1 cellular context compared by ENCODE assay signal in the genomic region with DNA sequence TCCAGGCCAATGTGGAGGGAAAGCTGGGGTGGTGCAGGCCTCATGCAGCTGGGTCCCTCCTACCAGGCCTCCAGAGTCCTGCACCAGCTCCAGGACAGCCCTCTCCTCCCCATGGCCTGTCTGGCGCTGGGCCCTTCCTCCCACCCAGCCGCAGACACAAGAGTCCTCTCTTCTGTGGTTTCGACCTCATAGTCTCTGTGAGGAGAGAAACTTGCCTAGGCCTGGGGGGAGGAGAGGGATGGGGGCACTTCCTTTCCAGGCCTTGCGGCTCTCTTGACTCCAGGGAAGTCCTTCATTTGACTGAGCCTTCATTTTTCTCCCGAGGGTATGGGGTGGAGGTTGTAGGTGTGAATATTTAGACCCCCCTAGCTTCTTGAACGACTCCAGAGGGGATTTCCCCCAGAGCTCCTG.
TF ChIP-seq lines count a peak whose summit lies in the region.

No MANE protein-coding gene starts in this region.

TF ChIP-seq in HepG2, 621 proteins besides CTCF, POLR2A, EP300 and RAD21 (continues in another document):
- no peak for TF ChIP-seq TGIF2 (CRISPR knock-in tag; IDR thresholded peaks at IDR 0.05)
- no peak for TF ChIP-seq GFI1 (CRISPR knock-in tag; IDR thresholded peaks at IDR 0.05; ENCODE audit: borderline replicate concordance)
- TF ChIP-seq NCOR1 (IDR thresholded peaks at IDR 0.05; ENCODE audit: borderline replicate concordance, low read length), result no peak
- TF ChIP-seq, protein P1, sequence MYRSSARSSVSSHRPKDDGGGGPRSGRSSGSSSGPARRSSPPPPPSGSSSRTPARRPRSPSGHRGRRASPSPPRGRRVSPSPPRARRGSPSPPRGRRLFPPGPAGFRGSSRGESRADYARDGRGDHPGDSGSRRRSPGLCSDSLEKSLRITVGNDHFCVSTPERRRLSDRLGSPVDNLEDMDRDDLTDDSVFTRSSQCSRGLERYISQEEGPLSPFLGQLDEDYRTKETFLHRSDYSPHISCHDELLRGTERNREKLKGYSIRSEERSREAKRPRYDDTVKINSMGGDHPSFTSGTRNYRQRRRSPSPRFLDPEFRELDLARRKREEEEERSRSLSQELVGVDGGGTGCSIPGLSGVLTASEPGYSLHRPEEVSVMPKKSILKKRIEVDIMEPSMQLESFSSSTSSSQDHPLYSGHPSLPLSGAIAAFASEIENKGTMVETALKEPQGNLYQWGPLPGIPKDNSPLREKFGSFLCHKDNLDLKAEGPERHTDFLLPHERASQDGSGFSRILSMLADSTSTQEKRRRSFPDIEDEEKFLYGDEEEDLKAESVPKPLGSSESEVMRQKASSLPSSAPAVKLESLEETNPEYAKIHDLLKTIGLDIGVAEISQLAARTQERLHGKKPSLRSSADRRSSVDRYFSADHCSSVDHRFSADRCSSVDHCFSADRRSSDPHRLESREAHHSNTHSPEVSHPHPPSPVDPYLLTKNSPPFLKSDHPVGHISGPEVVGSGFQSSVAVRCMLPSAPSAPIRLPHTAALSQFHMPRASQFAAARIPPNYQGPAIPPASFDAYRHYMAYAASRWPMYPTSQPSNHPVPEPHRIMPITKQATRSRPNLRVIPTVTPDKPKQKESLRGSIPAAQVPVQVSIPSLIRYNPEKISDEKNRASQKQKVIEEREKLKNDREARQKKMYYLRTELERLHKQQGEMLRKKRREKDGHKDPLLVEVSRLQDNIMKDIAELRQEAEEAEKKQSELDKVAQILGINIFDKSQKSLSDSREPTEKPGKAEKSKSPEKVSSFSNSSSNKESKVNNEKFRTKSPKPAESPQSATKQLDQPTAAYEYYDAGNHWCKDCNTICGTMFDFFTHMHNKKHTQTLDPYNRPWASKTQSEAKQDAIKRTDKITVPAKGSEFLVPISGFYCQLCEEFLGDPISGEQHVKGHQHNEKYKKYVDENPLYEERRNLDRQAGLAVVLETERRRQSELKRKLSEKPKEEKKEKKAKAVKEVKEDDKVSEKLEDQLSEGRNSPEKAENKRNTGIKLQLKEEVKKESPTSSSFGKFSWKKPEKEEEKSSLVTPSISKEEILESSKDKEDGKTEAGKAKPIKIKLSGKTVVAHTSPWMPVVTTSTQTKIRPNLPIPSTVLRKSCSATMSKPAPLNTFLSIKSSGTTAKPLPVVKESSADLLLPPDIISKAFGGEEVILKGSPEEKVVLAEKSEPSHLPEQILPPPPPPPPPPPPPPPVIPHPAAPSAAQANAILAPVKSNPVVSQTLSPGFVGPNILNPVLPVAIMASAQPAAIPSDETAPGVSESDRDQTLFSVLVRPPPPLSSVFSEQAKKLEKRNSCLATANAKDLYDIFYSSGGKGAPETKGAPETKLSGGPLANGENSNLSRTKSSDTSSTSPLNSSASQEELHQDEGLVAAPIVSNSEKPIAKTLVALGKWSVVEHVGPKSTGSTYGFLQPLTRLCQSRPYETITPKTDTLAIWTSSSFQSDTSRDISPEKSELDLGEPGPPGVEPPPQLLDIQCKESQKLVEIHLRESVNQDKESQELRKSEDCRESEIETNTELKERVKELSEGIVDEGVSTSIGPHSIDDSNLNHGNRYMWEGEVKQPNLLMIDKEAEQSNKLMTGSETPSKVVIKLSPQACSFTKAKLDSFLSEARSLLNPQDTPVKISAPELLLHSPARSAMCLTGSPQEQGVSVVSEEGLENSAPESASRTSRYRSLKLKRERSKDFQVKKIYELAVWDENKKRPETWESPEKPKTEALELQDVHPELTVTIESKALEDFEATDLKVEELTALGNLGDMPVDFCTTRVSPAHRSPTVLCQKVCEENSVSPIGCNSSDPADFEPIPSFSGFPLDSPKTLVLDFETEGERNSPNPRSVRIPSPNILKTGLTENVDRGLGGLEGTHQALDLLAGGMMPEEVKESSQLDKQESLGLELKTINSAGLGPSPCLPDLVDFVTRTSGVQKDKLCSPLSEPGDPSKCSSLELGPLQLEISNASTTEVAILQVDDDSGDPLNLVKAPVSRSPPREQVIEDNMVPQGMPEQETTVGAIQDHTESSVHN (CRISPR knock-in tag; IDR thresholded peaks at IDR 0.05), result 0 out of 2 replicates have a peak, but pooled peaks have one; percentile 49
- TF ChIP-seq, protein P2, sequence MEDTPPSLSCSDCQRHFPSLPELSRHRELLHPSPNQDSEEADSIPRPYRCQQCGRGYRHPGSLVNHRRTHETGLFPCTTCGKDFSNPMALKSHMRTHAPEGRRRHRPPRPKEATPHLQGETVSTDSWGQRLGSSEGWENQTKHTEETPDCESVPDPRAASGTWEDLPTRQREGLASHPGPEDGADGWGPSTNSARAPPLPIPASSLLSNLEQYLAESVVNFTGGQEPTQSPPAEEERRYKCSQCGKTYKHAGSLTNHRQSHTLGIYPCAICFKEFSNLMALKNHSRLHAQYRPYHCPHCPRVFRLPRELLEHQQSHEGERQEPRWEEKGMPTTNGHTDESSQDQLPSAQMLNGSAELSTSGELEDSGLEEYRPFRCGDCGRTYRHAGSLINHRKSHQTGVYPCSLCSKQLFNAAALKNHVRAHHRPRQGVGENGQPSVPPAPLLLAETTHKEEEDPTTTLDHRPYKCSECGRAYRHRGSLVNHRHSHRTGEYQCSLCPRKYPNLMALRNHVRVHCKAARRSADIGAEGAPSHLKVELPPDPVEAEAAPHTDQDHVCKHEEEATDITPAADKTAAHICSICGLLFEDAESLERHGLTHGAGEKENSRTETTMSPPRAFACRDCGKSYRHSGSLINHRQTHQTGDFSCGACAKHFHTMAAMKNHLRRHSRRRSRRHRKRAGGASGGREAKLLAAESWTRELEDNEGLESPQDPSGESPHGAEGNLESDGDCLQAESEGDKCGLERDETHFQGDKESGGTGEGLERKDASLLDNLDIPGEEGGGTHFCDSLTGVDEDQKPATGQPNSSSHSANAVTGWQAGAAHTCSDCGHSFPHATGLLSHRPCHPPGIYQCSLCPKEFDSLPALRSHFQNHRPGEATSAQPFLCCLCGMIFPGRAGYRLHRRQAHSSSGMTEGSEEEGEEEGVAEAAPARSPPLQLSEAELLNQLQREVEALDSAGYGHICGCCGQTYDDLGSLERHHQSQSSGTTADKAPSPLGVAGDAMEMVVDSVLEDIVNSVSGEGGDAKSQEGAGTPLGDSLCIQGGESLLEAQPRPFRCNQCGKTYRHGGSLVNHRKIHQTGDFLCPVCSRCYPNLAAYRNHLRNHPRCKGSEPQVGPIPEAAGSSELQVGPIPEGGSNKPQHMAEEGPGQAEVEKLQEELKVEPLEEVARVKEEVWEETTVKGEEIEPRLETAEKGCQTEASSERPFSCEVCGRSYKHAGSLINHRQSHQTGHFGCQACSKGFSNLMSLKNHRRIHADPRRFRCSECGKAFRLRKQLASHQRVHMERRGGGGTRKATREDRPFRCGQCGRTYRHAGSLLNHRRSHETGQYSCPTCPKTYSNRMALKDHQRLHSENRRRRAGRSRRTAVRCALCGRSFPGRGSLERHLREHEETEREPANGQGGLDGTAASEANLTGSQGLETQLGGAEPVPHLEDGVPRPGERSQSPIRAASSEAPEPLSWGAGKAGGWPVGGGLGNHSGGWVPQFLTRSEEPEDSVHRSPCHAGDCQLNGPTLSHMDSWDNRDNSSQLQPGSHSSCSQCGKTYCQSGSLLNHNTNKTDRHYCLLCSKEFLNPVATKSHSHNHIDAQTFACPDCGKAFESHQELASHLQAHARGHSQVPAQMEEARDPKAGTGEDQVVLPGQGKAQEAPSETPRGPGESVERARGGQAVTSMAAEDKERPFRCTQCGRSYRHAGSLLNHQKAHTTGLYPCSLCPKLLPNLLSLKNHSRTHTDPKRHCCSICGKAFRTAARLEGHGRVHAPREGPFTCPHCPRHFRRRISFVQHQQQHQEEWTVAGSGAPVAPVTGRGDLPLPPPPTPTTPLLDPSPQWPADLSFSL (CRISPR knock-in tag; IDR thresholded peaks at IDR 0.05), result no peak
- TF ChIP-seq, protein P3, sequence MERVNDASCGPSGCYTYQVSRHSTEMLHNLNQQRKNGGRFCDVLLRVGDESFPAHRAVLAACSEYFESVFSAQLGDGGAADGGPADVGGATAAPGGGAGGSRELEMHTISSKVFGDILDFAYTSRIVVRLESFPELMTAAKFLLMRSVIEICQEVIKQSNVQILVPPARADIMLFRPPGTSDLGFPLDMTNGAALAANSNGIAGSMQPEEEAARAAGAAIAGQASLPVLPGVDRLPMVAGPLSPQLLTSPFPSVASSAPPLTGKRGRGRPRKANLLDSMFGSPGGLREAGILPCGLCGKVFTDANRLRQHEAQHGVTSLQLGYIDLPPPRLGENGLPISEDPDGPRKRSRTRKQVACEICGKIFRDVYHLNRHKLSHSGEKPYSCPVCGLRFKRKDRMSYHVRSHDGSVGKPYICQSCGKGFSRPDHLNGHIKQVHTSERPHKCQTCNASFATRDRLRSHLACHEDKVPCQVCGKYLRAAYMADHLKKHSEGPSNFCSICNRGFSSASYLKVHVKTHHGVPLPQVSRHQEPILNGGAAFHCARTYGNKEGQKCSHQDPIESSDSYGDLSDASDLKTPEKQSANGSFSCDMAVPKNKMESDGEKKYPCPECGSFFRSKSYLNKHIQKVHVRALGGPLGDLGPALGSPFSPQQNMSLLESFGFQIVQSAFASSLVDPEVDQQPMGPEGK (CRISPR knock-in tag; IDR thresholded peaks at IDR 0.05), result peak; percentile 21; the same call in 1 of the 2 replicates
- TF ChIP-seq, protein P4, sequence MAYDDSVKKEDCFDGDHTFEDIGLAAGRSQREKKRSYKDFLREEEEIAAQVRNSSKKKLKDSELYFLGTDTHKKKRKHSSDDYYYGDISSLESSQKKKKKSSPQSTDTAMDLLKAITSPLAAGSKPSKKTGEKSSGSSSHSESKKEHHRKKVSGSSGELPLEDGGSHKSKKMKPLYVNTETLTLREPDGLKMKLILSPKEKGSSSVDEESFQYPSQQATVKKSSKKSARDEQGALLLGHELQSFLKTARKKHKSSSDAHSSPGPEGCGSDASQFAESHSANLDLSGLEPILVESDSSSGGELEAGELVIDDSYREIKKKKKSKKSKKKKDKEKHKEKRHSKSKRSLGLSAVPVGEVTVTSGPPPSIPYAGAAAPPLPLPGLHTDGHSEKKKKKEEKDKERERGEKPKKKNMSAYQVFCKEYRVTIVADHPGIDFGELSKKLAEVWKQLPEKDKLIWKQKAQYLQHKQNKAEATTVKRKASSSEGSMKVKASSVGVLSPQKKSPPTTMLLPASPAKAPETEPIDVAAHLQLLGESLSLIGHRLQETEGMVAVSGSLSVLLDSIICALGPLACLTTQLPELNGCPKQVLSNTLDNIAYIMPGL (CRISPR knock-in tag; IDR thresholded peaks at IDR 0.05; ENCODE audit: borderline replicate concordance in 1 of 2, low read depth in 1 of 2), result peak in 1 of 2 experiments; percentile 36; a peak in 1 of 4 replicates
- no peak for TF ChIP-seq RXRB (CRISPR knock-in tag; IDR thresholded peaks at IDR 0.05; ENCODE audit: borderline replicate concordance)
- no peak for TF ChIP-seq ZNF484 (CRISPR knock-in tag; IDR thresholded peaks at IDR 0.05; ENCODE audit: borderline replicate concordance, low read depth)
- no peak for TF ChIP-seq HHEX (CRISPR knock-in tag; IDR thresholded peaks at IDR 0.05)
- no peak for TF ChIP-seq CREB1 (IDR thresholded peaks at IDR 0.05)
- no peak for TF ChIP-seq CREB1 (CRISPR knock-in tag; IDR thresholded peaks at IDR 0.05)
- TF ChIP-seq ZNF670 (CRISPR knock-in tag; IDR thresholded peaks at IDR 0.05; ENCODE audit: borderline replicate concordance), result no peak
- TF ChIP-seq, protein P5, sequence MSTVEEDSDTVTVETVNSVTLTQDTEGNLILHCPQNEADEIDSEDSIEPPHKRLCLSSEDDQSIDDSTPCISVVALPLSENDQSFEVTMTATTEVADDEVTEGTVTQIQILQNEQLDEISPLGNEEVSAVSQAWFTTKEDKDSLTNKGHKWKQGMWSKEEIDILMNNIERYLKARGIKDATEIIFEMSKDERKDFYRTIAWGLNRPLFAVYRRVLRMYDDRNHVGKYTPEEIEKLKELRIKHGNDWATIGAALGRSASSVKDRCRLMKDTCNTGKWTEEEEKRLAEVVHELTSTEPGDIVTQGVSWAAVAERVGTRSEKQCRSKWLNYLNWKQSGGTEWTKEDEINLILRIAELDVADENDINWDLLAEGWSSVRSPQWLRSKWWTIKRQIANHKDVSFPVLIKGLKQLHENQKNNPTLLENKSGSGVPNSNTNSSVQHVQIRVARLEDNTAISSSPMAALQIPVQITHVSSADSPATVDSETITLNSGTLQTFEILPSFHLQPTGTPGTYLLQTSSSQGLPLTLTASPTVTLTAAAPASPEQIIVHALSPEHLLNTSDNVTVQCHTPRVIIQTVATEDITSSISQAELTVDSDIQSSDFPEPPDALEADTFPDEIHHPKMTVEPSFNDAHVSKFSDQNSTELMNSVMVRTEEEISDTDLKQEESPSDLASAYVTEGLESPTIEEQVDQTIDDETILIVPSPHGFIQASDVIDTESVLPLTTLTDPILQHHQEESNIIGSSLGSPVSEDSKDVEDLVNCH (CRISPR knock-in tag; IDR thresholded peaks at IDR 0.05), result peak; percentile 58; the same call in 1 of the 2 replicates
- no peak for TF ChIP-seq NR2F1 (CRISPR knock-in tag; IDR thresholded peaks at IDR 0.05)
- TF ChIP-seq ARNTL (CRISPR knock-in tag; IDR thresholded peaks at IDR 0.05), result 0 out of 2 replicates have a peak, but pooled peaks have one; percentile 33
- no peak for TF ChIP-seq ZNF230 (CRISPR knock-in tag; IDR thresholded peaks at IDR 0.05)
- no peak for TF ChIP-seq SAP130 (CRISPR knock-in tag; IDR thresholded peaks at IDR 0.05; ENCODE audit: low read depth)
- TF ChIP-seq ZNF263 (CRISPR knock-in tag; IDR thresholded peaks at IDR 0.05), result 0 out of 2 replicates have a peak, but pooled peaks have one; percentile 0
- TF ChIP-seq, protein P6, sequence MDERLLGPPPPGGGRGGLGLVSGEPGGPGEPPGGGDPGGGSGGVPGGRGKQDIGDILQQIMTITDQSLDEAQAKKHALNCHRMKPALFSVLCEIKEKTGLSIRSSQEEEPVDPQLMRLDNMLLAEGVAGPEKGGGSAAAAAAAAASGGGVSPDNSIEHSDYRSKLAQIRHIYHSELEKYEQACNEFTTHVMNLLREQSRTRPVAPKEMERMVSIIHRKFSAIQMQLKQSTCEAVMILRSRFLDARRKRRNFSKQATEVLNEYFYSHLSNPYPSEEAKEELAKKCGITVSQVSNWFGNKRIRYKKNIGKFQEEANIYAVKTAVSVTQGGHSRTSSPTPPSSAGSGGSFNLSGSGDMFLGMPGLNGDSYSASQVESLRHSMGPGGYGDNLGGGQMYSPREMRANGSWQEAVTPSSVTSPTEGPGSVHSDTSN (CRISPR knock-in tag; IDR thresholded peaks at IDR 0.05), result no peak
- 0 out of 2 replicates have a peak, but pooled peaks have one; percentile 31 for TF ChIP-seq HMG20B (CRISPR knock-in tag; conservative IDR thresholded peaks at IDR 0.05)
- no peak for TF ChIP-seq CCAR2 (optimal IDR thresholded peaks at IDR 0.05; ENCODE audit: low read depth, low read length)
- 0 out of 2 replicates have a peak, but pooled peaks have one; percentile 48 for TF ChIP-seq ZNF678 (CRISPR knock-in tag; IDR thresholded peaks at IDR 0.05)
